ENCODE assay signal across 13 cellular contexts in genomic region chr10:13518076-13518692, GRCh38. TPM values are rescaled to one million over a fixed set of nuclear protein-coding genes. Genes with fewer than 3 reads are reported as not detected.
A peak's percentile ranks its signal among the peaks of the same experiment; 100 is the strongest.
DNase-seq lines count a peak whose midpoint lies in the region; ATAC-seq, FAIRE-seq and TF ChIP-seq lines count a peak whose summit lies in the region.
"Had no signal": no experiment of that assay in that cellular context is flagged by ENCODE, and none has a peak within 500 bp of the region (broad histone marks: within the 10 kb centered on the region; RNA-seq: fewer than 3 reads in every experiment).

No MANE protein-coding gene starts in this region.

- 60 to 78% (median 72%) methylated on average over 8 of the region's 8 CpGs for WGBS in small intestine, 3 donors

- peak; percentile 9 for DNase-seq in EH (ENCODE audit: low read depth)
- DNase-seq in choroid plexus epithelial cell (ENCODE audit: low read depth) = peak; percentile 45
- DNase-seq in CD14-positive monocyte (ENCODE audit: low spot score) = no peak
- DNase-seq in central memory CD4-positive, alpha-beta T cell = no peak
- DNase-seq in small intestine = no peak
- DNase-seq: NCI-H1930; stimulated activated CD4-positive, alpha-beta T cell treated with anti-CD3 and anti-CD28 coated beads, Interleukin-15, amount 100 ng/mL, for 24 hours; stimulated activated naive CD8-positive, alpha-beta T cell treated with anti-CD3 and anti-CD28 coated beads, Interleukin-15, Interleukin-2, amounts not matched to agents 100 U/mL and 50 U/mL, for 24 hours had no signal

- no peaks in the 10 kb centered on the region for H3K9me3 ChIP-seq in small intestine (ENCODE audit: control insufficient read depth, low read depth)
- H3K9me3 ChIP-seq: ascending aorta, SJSA1 had no signal

- H3K9me3 Mint-ChIP-seq in nephron (no peaks in the 10 kb centered on the region), CD14-positive monocyte (peaks cover 0 to 2% (median 0%) of the 10 kb centered on the region in 7 donors)

- no peak overlapping the region for H3K27ac ChIP-seq in small intestine (ENCODE audit: low read depth in 1 of 2, low read length in 1 of 2)
- H3K27ac ChIP-seq: ascending aorta, SJSA1 had no signal

- H3K36me3 Mint-ChIP-seq in nephron (ENCODE audit: low read depth) (peaks cover 11% of the 10 kb centered on the region), CD14-positive monocyte (no peaks in the 10 kb centered on the region)

- H3K27me3 Mint-ChIP-seq in nephron (ENCODE audit: low read depth) (no peaks in the 10 kb centered on the region), CD14-positive monocyte (ENCODE audit: low read depth in 3 of 3) (peaks cover 0 to 6% (median 2%) of the 10 kb centered on the region in 3 donors)

- H3K27ac Mint-ChIP-seq in nephron (no peak overlapping the region), CD14-positive monocyte (no peak overlapping the region)

- H3K27me3 ChIP-seq in small intestine (ENCODE audit: control insufficient read depth in 2 of 2, insufficient read depth in 2 of 2, low read length in 2 of 2) = no peaks in the 10 kb centered on the region
- H3K27me3 ChIP-seq: ascending aorta, SJSA1 had no signal

- ATAC-seq in GM18520 (IDR thresholded peaks at IDR 0.05; ENCODE audit: unreplicated experiment) = no peak
- ATAC-seq: stimulated activated naive CD8-positive, alpha-beta T cell treated with anti-CD3 and anti-CD28 coated beads, Interleukin-15, Interleukin-2, amounts not matched to agents 100 U/mL and 50 U/mL, for 24 hours had no signal

- H3K4me1 ChIP-seq in small intestine (ENCODE audit: control insufficient read depth in 2 of 2, insufficient read depth in 1 of 2, low read depth in 1 of 2, low read length in 1 of 2) = no peaks in the 10 kb centered on the region
- H3K4me1 ChIP-seq: ascending aorta, SJSA1 had no signal

- intact Hi-C loops in CD14-positive monocyte (cut with micrococcal nuclease) = no loop called here

- FAIRE-seq in small intestine (lab: Jason Lieb, UNC) = no peak

- H3K36me3 ChIP-seq in small intestine (ENCODE audit: control insufficient read depth in 2 of 2, insufficient read depth in 2 of 2, low read length in 2 of 2) = peaks cover 2 to 15% of the 10 kb centered on the region in 2 donors
- H3K36me3 ChIP-seq: SJSA1 had no signal

- peak; percentile 58 for TF ChIP-seq CTCF in LNCAP (IDR thresholded peaks at IDR 0.05)
- peak; percentile 73 for TF ChIP-seq CTCF in choroid plexus epithelial cell (conservative IDR thresholded peaks at IDR 0.05; ENCODE audit: low read depth, low read length)
- peak; percentile 42 to 55 (median 48) for TF ChIP-seq CTCF in nephron (IDR thresholded peaks at IDR 0.05; ENCODE audit: unreplicated experiment in 3 of 3)
- TF ChIP-seq CTCF in CD14-positive monocyte (IDR thresholded peaks at IDR 0.05) = no peak

- H3K4me1 Mint-ChIP-seq in nephron (no peaks in the 10 kb centered on the region), CD14-positive monocyte (no peaks in the 10 kb centered on the region)

- H3K4me3 Mint-ChIP-seq in nephron (no peak overlapping the region), CD14-positive monocyte (no peak overlapping the region)

- H3K4me3 ChIP-seq in choroid plexus epithelial cell (ENCODE audit: low read depth, low read length) (no peak overlapping the region), small intestine (ENCODE audit: low read depth in 1 of 2, low read length in 2 of 2) (no peak overlapping the region)
- H3K4me3 ChIP-seq: ascending aorta, SJSA1 had no signal

RNA-seq across cellular contexts. Expression of gene BEND7, which starts 10.6 kb away (rescaled TPM):
- not detected for polyA plus RNA-seq in CD14-positive monocyte
- 10 to 100 TPM; 10.3 to 33.8 (median 33.2) TPM for polyA plus RNA-seq in small intestine

Comparison
In these comparisons a context has a peak if more than half of its experiments do, and no peak if none do; other contexts are left out.
1. DNase-seq: peak in EH (single experiment) and choroid plexus epithelial cell (single experiment); none in CD14-positive monocyte (single experiment), central memory CD4-positive, alpha-beta T cell (single experiment) and small intestine (single experiment).
2. RNA of gene BEND7, which starts 10.6 kb away (polyA plus RNA-seq): 10.3 to 33.8 TPM in small intestine; not detected in CD14-positive monocyte; every median in the first group is over 10 times any median in the second.